In genomic region chr1:1001631-1002300, GRCh38 we compare ENCODE assay signal across 8 cellular contexts. TPM values are rescaled to one million over a fixed set of nuclear protein-coding genes. Genes with fewer than 3 reads are reported as not detected.
DNase-seq lines count a peak whose midpoint lies in the region; ATAC-seq and TF ChIP-seq lines count a peak whose summit lies in the region.

No MANE protein-coding gene starts in this region.

- POLR2A ChIA-PET in GM10248 (lab: Yijun Ruan, JAX), result no interaction called here

- WGBS in right lobe of liver (ENCODE audit: insufficient coverage, low coverage, low lambda C conversion rate, missing lambda C conversion rate), result 7% methylated on average over 8 of the region's 64 CpGs

- ATAC-seq in right lobe of liver (peak; percentile 38 to 58 (median 53)), HG02798 (IDR thresholded peaks at IDR 0.05; ENCODE audit: poor library complexity, unreplicated experiment) (no peak)

- peak overlapping the region; percentile 23 to 67 (median 38) for H3K4me3 ChIP-seq in right lobe of liver

- CTCF ChIA-PET in GM10248 (lab: Yijun Ruan, JAX), result interaction anchor here (0.6 to 5.6 kb wide), 29 partner anchors 9 to 276 kb away, joined by 3 to 54 read pairs (median 4); partner anchors contain the start of genes ISG15, PERM1, PLEKHN1 and RNF223

- peak overlapping the region; percentile 76 to 92 (median 80) for H3K27ac ChIP-seq in right lobe of liver

- DNase-seq in GM10248 (ENCODE audit: extremely low spot score) (peak; percentile 90), M059J (ENCODE audit: low read depth) (peak; percentile 84), dermis blood vessel endothelial cell (peak; percentile 81), right lobe of liver (peak; percentile 81 to 83 (median 81)), NCI-H2107 (lab: John Stamatoyannopoulos, UW) (no peak)
- DNase-seq in activated CD4-positive, alpha-beta T cell treated with anti-CD3 and anti-CD28 coated beads for 48 hours, result peak; percentile 78
- peak in 2 of 3 experiments; percentile 47 to 71 for DNase-seq in stimulated activated CD4-positive, alpha-beta T cell treated with anti-CD3 and anti-CD28 coated beads, TNF-alpha, amount 100 ng/mL, for 24 hours (ENCODE audit: low read depth in 3 of 3)

- TF ChIP-seq CTCF in GM10248 (IDR thresholded peaks at IDR 0.05; ENCODE audit: control extremely low read depth, extremely low read depth, low read depth, missing control alignments), result peak; percentile 93
- TF ChIP-seq CTCF in right lobe of liver (IDR thresholded peaks at IDR 0.05), result peak; percentile 92 to 99 (median 98)

- TF ChIP-seq POLR2A in right lobe of liver (IDR thresholded peaks at IDR 0.05), result peak; percentile 82

- H3K4me1 ChIP-seq in right lobe of liver, result peaks cover 0 to 55% (median 7%) of the 10 kb centered on the region in 4 donors

- H3K27me3 ChIP-seq in right lobe of liver, result peaks cover 6 to 14% of the 10 kb centered on the region in 2 donors

- H3K9me3 ChIP-seq in right lobe of liver, result no peaks in the 10 kb centered on the region

- H3K36me3 ChIP-seq in right lobe of liver, result no peaks in the 10 kb centered on the region

- intact Hi-C loops in right lobe of liver (cut with DNase I), result no loop called here

RNA-seq across cellular contexts. Expression of gene HES4, which starts 1.9 kb away (rescaled TPM):
- total RNA-seq in M059J (2014; rRNA removed; shearing (Covaris generic)), result 44.1 and 51.8 TPM in 2 replicates
- total RNA-seq in dermis blood vessel endothelial cell (49.6 and 76.9 TPM in 2 replicates), right lobe of liver (10 to 100 TPM in 2 of 6 experiments, 1 to 10 TPM in 4; 1.6 to 21.5 (median 5.2) TPM)

RNA-seq across cellular contexts. Expression of gene ISG15, which starts 11.5 kb away (rescaled TPM):
- total RNA-seq in M059J (2014; rRNA removed; shearing (Covaris generic)), result 2,871 and 3,124 TPM in 2 replicates
- total RNA-seq in dermis blood vessel endothelial cell (75.4 and 122 TPM in 2 replicates), right lobe of liver (10 to 100 TPM; 16.3 to 98.7 (median 26.4) TPM)

RNA-seq across cellular contexts. Expression of gene AGRN, which starts 18.2 kb away (rescaled TPM):
- 117 and 282 TPM in 2 replicates for total RNA-seq in M059J (2014; rRNA removed; shearing (Covaris generic))
- total RNA-seq in dermis blood vessel endothelial cell, result 102 and 117 TPM in 2 replicates
- 10 to 100 TPM; 14.2 to 44.5 (median 35.2) TPM for total RNA-seq in right lobe of liver

RNA-seq across cellular contexts. Expression of gene PERM1, which starts 19.9 kb away (rescaled TPM):
- total RNA-seq in M059J (2014; rRNA removed; shearing (Covaris generic)), result 0.37 and 1.0 TPM in 2 replicates
- not detected in 2 replicates for total RNA-seq in dermis blood vessel endothelial cell
- total RNA-seq in right lobe of liver, result under 1 TPM in 4 of 6 experiments, not detected in 2; 0.18 to 0.46 (median 0.28) TPM

RNA-seq across cellular contexts. Expression of gene PLEKHN1, which starts 35.5 kb away (rescaled TPM):
- 2.4 and 4.5 TPM in 2 replicates for total RNA-seq in M059J (2014; rRNA removed; shearing (Covaris generic))
- total RNA-seq in dermis blood vessel endothelial cell, result 0.17 and 0.37 TPM in 2 replicates
- total RNA-seq in right lobe of liver, result 1 to 10 TPM in 1 of 6 experiments, under 1 TPM in 4, not detected in 1; 0.11 to 2.4 (median 0.26) TPM

Comparison
In these comparisons a context has a peak if more than half of its experiments do, and no peak if none do; other contexts are left out.
1. RNA of gene ISG15, which starts 11.5 kb away (total RNA-seq): 2,871 to 3,124 TPM in M059J; 75.4 to 122 TPM in dermis blood vessel endothelial cell and 16.3 to 98.7 TPM in right lobe of liver; every median in the first group is over 10 times any median in the second.